Comparison of ENCODE assay signal across 26 cellular contexts in genomic region chr10:113473011-113473410, GRCh38.
"Had no signal": no experiment of that assay in that cellular context is flagged by ENCODE, and none has a peak within 500 bp of the region (broad histone marks: within the 10 kb centered on the region; RNA-seq: fewer than 3 reads in every experiment).

No MANE protein-coding gene starts in this region.

- ATAC-seq: activated CD8-positive, alpha-beta memory T cell treated with anti-CD3 and anti-CD28 coated beads, Interleukin-2, amount 10 ng/mL, durations not matched to agents 7 days and 5 days; activated naive CD8-positive, alpha-beta T cell treated with anti-CD3 and anti-CD28 coated beads, Interleukin-2, amount 50 U/mL, for 24 hours; Panc1 had no signal

- H3K9ac ChIP-seq: KMS-11 had no signal

- H3K27me3 ChIP-seq: SJCRH30 had no signal

- DNase-seq: activated CD4-positive, alpha-beta memory T cell treated with anti-CD3 and anti-CD28 coated beads, Interleukin-2, amount 10 ng/mL, durations not matched to agents 7 days and 5 days; activated CD4-positive, alpha-beta T cell treated with anti-CD3 and anti-CD28 coated beads for 1 hour; activated CD4-positive, alpha-beta T cell treated with anti-CD3 and anti-CD28 coated beads for 48 hours; activated CD4-positive, CD25-positive, alpha-beta regulatory T cell; activated CD8-positive, alpha-beta memory T cell treated with anti-CD3 and anti-CD28 coated beads for 24 hours; activated CD8-positive, alpha-beta memory T cell treated with anti-CD3 and anti-CD28 coated beads, Interleukin-2, amount 10 ng/mL, durations not matched to agents 7 days and 5 days; activated CD8-positive, alpha-beta memory T cell treated with anti-CD3 and anti-CD28 coated beads, Interleukin-2, amount 50 U/mL, for 48 hours; activated effector memory CD4-positive, alpha-beta T cell treated with Interleukin-2 at 50 U/mL for 16 hours; activated naive CD4-positive, alpha-beta T cell treated with anti-CD3 and anti-CD28 coated beads, Interleukin-2, amount 10 ng/mL, durations not matched to agents 7 days and 5 days; activated naive CD8-positive, alpha-beta T cell treated with anti-CD3 and anti-CD28 coated beads, Interleukin-2, amount 50 U/mL, for 24 hours; activated T-cell treated with anti-CD3 and anti-CD28 coated beads, Interleukin-2, amount 50 U/mL, for 48 hours; anterior cingulate cortex; MM.1S; MV-4-11; NCI-H1092; NCI-H1436 treated with DMSO at 0.1 percent for 48 hours; NCI-H1694 treated with DMSO at 0.1 percent for 48 hours; NCI-H2029; NCI-H345; NCI-H524 treated with DMSO at 0.1 percent for 48 hours; SHP77; SJCRH30; T1000; WERI-Rb-1 had no signal

- H3K36me3 ChIP-seq: SJCRH30, WERI-Rb-1 had no signal

- H3K9me3 ChIP-seq: SJCRH30 had no signal

- H3K4me2 ChIP-seq: KMS-11 had no signal

- H3K27ac ChIP-seq: KMS-11, SJCRH30, WERI-Rb-1 had no signal

- H3K4me3 ChIP-seq: SJCRH30 had no signal
